Comparison of ENCODE assay signal across 1 cellular context in genomic region chr6:12479451-12479850, GRCh38.
TF ChIP-seq lines count a peak whose summit lies in the region.

No MANE protein-coding gene starts in this region.

TF ChIP-seq in IMR-90, 13 proteins besides CTCF, POLR2A, EP300 and RAD21 (continued from another document):
- TF ChIP-seq, protein P1, sequence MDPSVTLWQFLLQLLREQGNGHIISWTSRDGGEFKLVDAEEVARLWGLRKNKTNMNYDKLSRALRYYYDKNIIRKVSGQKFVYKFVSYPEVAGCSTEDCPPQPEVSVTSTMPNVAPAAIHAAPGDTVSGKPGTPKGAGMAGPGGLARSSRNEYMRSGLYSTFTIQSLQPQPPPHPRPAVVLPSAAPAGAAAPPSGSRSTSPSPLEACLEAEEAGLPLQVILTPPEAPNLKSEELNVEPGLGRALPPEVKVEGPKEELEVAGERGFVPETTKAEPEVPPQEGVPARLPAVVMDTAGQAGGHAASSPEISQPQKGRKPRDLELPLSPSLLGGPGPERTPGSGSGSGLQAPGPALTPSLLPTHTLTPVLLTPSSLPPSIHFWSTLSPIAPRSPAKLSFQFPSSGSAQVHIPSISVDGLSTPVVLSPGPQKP (IDR thresholded peaks at IDR 0.05; ENCODE audit: borderline replicate concordance, low read depth, low read length), result no peak
- no peak for TF ChIP-seq NFE2L2 (IDR thresholded peaks at IDR 0.05; ENCODE audit: low read depth, low read length)
- TF ChIP-seq MAFK (IDR thresholded peaks at IDR 0.05; ENCODE audit: low read depth, low read length), result no peak
- TF ChIP-seq FOS (IDR thresholded peaks at IDR 0.05; ENCODE audit: low read depth, low read length), result no peak
